Comparison of ENCODE assay signal across 9 cellular contexts in genomic region chr17:75338335-75338734, GRCh38. TPM values are rescaled to one million over a fixed set of nuclear protein-coding genes. Genes with fewer than 3 reads are reported as not detected.
A peak's percentile ranks its signal among the peaks of the same experiment; 100 is the strongest.
DNase-seq lines count a peak whose midpoint lies in the region; ATAC-seq and TF ChIP-seq lines count a peak whose summit lies in the region.
"Had no signal": no experiment of that assay in that cellular context is flagged by ENCODE, and none has a peak within 500 bp of the region (broad histone marks: within the 10 kb centered on the region; RNA-seq: fewer than 3 reads in every experiment).

No MANE protein-coding gene starts in this region.

- no peaks in the 10 kb centered on the region for H3K36me3 ChIP-seq in mucosa of descending colon (ENCODE audit: low read depth)

- CTCF ChIA-PET in RWPE1 (lab: Yijun Ruan, JAX) = no interaction called here

- no peak for TF ChIP-seq CTCF in mucosa of descending colon (IDR thresholded peaks at IDR 0.05)
- TF ChIP-seq CTCF in RWPE1 (conservative IDR thresholded peaks at IDR 0.05; ENCODE audit: low read depth) = no peak

- no peaks in the 10 kb centered on the region for H3K9me3 ChIP-seq in mucosa of descending colon

- ATAC-seq in mucosa of descending colon = peak; percentile 20

- peak overlapping the region; percentile 89 for H3K27ac Mint-ChIP-seq in T-helper 2 cell treated with Interferon-gamma antibody and Interleukin-4, amounts not matched to agents 5 μg/mL and 100 μg/mL, for 36 hours

- H3K9me3 Mint-ChIP-seq in T-helper 2 cell treated with Interferon-gamma antibody and Interleukin-4, amounts not matched to agents 5 μg/mL and 100 μg/mL, for 36 hours = no peaks in the 10 kb centered on the region

- peak overlapping the region; percentile 70 for H3K4me3 Mint-ChIP-seq in T-helper 2 cell treated with Interferon-gamma antibody and Interleukin-4, amounts not matched to agents 5 μg/mL and 100 μg/mL, for 36 hours

- peaks cover 25% of the 10 kb centered on the region for H3K36me3 Mint-ChIP-seq in T-helper 2 cell treated with Interferon-gamma antibody and Interleukin-4, amounts not matched to agents 5 μg/mL and 100 μg/mL, for 36 hours (ENCODE audit: low read depth)

- no peaks in the 10 kb centered on the region for H3K27me3 Mint-ChIP-seq in T-helper 2 cell treated with Interferon-gamma antibody and Interleukin-4, amounts not matched to agents 5 μg/mL and 100 μg/mL, for 36 hours (ENCODE audit: low read depth)

- POLR2A ChIA-PET in RWPE1 (lab: Yijun Ruan, JAX; ENCODE audit: low non-redundant PET) = no interaction called here

- H3K4me3 ChIP-seq in GM08714 (ENCODE audit: low read length) = peak overlapping the region; percentile 50; the same call in 1 of the 2 replicates
- H3K4me3 ChIP-seq in mucosa of descending colon = no peak overlapping the region

- peaks cover 70% of the 10 kb centered on the region for H3K4me1 Mint-ChIP-seq in T-helper 2 cell treated with Interferon-gamma antibody and Interleukin-4, amounts not matched to agents 5 μg/mL and 100 μg/mL, for 36 hours (ENCODE audit: low read depth)

- peaks cover 23% of the 10 kb centered on the region for H3K4me1 ChIP-seq in mucosa of descending colon (ENCODE audit: low read depth)

- intact Hi-C loops in mucosa of descending colon (cut with DNase I, micrococcal nuclease) = no loop called here

- H3K27ac ChIP-seq in RWPE1 = no peak overlapping the region

- peak; percentile 77 to 81 for DNase-seq in AML-193 (lab: John Stamatoyannopoulos, UW)
- DNase-seq in T-helper 2 cell treated with Interferon-gamma antibody and Interleukin-4, amounts not matched to agents 5 μg/mL and 100 μg/mL, for 36 hours (ENCODE audit: low spot score) = no peak
- DNase-seq in mucosa of descending colon = no peak
- no peak for DNase-seq in NCI-H2196 treated with DMSO at 0.1 percent for 48 hours (lab: John Stamatoyannopoulos, UW; ENCODE audit: unreplicated experiment)
- no peak for DNase-seq in RWPE1 (ENCODE audit: low spot score)
- DNase-seq in NCI-H1048 (lab: John Stamatoyannopoulos, UW) = no peak
- no peak for DNase-seq in NCI-H526 treated with DMSO at 0.1 percent for 48 hours (lab: John Stamatoyannopoulos, UW)
- DNase-seq: NCI-H226 had no signal

RNA-seq across cellular contexts. Expression of gene SLC25A19, which starts 49.1 kb away (rescaled TPM):
- total RNA-seq in mucosa of descending colon = 10 to 100 TPM; 15.5 to 20.0 (median 15.6) TPM

Comparison
In these comparisons a context has a peak if more than half of its experiments do, and no peak if none do; other contexts are left out.
1. DNase-seq: peak in AML-193 (2 of 2); none in T-helper 2 cell treated with Interferon-gamma antibody and Interleukin-4, amounts not matched to agents 5 μg/mL and 100 μg/mL, for 36 hours (single experiment), mucosa of descending colon (0 of 3), NCI-H2196 treated with DMSO at 0.1 percent for 48 hours (single experiment), RWPE1 (single experiment), NCI-H1048 (single experiment) and NCI-H526 treated with DMSO at 0.1 percent for 48 hours (single experiment).